ENCODE assay signal across 8 cellular contexts in the genomic region with DNA sequence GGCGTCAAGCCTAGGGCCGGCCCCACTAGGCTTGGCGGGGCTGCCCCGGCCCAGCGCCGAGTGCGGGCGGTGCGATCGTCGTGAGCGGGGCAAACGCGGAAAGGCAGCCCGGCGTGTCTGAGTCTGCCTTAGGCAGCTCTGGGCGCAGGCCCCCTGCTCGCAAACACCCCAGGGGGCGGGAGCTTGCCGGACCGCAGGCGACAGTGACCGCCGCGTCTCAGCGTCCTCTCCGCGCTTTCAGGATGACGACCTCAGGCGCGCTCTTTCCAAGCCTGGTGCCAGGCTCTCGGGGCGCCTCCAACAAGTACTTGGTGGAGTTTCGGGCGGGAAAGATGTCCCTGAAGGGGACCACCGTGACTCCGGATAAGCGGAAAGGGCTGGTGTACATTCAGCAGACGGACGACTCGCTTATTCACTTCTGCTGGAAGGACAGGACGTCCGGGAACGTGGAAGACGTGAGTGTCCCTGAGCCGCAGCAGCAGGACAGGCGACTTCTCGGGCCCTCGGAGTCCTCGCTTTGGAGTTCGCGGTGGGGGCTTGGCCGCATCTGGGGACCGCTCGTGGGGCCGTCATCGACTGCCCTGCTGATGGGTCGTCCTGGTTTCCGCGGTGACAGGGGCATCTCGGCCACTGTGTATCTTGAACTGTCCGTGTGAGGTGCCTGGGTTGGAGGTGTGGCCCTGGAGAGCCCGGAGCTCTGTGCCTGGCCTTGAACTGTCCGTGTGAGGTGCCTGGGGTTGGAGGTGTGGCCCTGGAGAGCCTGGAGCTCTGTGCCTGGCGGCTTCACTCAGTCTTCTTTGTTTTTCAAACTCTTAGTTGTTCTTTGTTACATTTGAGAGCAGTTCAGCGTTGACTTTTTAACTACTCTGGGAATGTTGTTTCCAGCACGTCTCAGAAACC. TPM values are rescaled to one million over a fixed set of nuclear protein-coding genes. Genes with fewer than 3 reads are reported as not detected.
DNase-seq lines count a peak whose midpoint lies in the region; ATAC-seq and TF ChIP-seq lines count a peak whose summit lies in the region.

No MANE protein-coding gene starts in this region.

- POLR2A ChIA-PET in Panc1 (lab: Charles Lee) = interaction anchor here (0.5 to 0.6 kb wide), 2 partner anchors 60 to 93 kb away, joined by 4 to 5 read pairs; no protein-coding TSS in a partner anchor

- ATAC-seq in GM21528 (IDR thresholded peaks at IDR 0.05; ENCODE audit: low FRiP score, unreplicated experiment) (peak; percentile 13), Panc1 (no peak)

- H3K27me3 ChIP-seq in Panc1 (ENCODE audit: control insufficient read depth, insufficient read depth, low read length) (no peaks in the 10 kb centered on the region), mesendoderm (ENCODE audit: insufficient read depth, low read length, poor library complexity) (no peaks in the 10 kb centered on the region), vagina (no peaks in the 10 kb centered on the region)

- H3K23ac ChIP-seq in mesendoderm (ENCODE audit: low read length) = peak overlapping the region; percentile 98

- CTCF ChIA-PET in Panc1 (lab: Charles Lee) = no interaction called here

- no peak overlapping the region for H2BK15ac ChIP-seq in mesendoderm (replicated peaks; ENCODE audit: low read depth)

- peak overlapping the region; percentile 97 for H3K9ac ChIP-seq in mesendoderm (ENCODE audit: low read length)

- in situ Hi-C loops in Panc1 (cut with HindIII; ENCODE audit: low pct_unique_long_range_greater_than_20kb, low sequenced_read_pairs) = no loop called here

- H3K36me3 ChIP-seq in Panc1 (ENCODE audit: control insufficient read depth, insufficient read depth, low read length) (peaks cover 2% of the 10 kb centered on the region; the same call in 1 of the 2 replicates), mesendoderm (ENCODE audit: control insufficient read depth, insufficient read depth, low read length) (peaks cover 20% of the 10 kb centered on the region), vagina (peaks cover 0 to 32% of the 10 kb centered on the region in 2 donors)

- no peak overlapping the region for H4K5ac ChIP-seq in mesendoderm (ENCODE audit: low read length)

- peak overlapping the region; percentile 95 for H3K4ac ChIP-seq in mesendoderm (ENCODE audit: low read depth, low read length)

- no TSS peak for BruUV-seq in Panc1 (replicated peaks; lab: Mats Ljungman, UMichigan)

- H3K27me3 Mint-ChIP-seq in dendritic cell treated with granulocyte-macrophage colony-stimulating factor and Interleukin-4, amounts not matched to agents 40 ng/mL and 50 ng/mL, for 4 days = no peaks in the 10 kb centered on the region

- no peak overlapping the region for H2AK5ac ChIP-seq in mesendoderm (ENCODE audit: low read length)

- peak overlapping the region; percentile 59 for H2BK5ac ChIP-seq in mesendoderm (ENCODE audit: low read length)

- H3K9me3 ChIP-seq in Panc1 (ENCODE audit: control insufficient read depth, insufficient read depth, low read depth, low read length) = no peaks in the 10 kb centered on the region
- no peaks in the 10 kb centered on the region for H3K9me3 ChIP-seq in vagina

- no peaks in the 10 kb centered on the region for H3K9me3 Mint-ChIP-seq in dendritic cell treated with granulocyte-macrophage colony-stimulating factor and Interleukin-4, amounts not matched to agents 40 ng/mL and 50 ng/mL, for 4 days

- peaks cover 33% of the 10 kb centered on the region for H3K79me2 ChIP-seq in mesendoderm (ENCODE audit: control insufficient read depth, insufficient read depth, low read length)

- peak overlapping the region; percentile 99 for H3K56ac ChIP-seq in mesendoderm (ENCODE audit: low read length)

- no peak for TF ChIP-seq CTCF in Panc1 (IDR thresholded peaks at IDR 0.05)
- no peak for TF ChIP-seq CTCF in vagina (IDR thresholded peaks at IDR 0.05)

- peak overlapping the region; percentile 92 for H3K4me3 Mint-ChIP-seq in dendritic cell treated with granulocyte-macrophage colony-stimulating factor and Interleukin-4, amounts not matched to agents 40 ng/mL and 50 ng/mL, for 4 days

- peaks cover 4% of the 10 kb centered on the region for H3K79me1 ChIP-seq in mesendoderm (ENCODE audit: low read length)

- H3K4me3 ChIP-seq in Panc1 (ENCODE audit: low read depth in 2 of 2, low read length in 2 of 2) = peak overlapping the region; percentile 83 to 94
- H3K4me3 ChIP-seq in mesendoderm (ENCODE audit: low read length) = peak overlapping the region; percentile 47
- peak overlapping the region; percentile 85 to 98 for H3K4me3 ChIP-seq in vagina

- intact Hi-C loops in Panc1 (cut with micrococcal nuclease; ENCODE audit: unreplicated experiment) = loop anchor here (5.0 kb wide), 1 partner anchor 79 kb away; no protein-coding TSS in a partner anchor
- intact Hi-C loops in dendritic cell treated with granulocyte-macrophage colony-stimulating factor and Interleukin-4, amounts not matched to agents 40 ng/mL and 50 ng/mL, for 4 days (cut with micrococcal nuclease) = loop anchor here (5.0 kb wide), 3 partner anchors 66 to 489 kb away; partner anchors contain the start of genes MTG2 and OSBPL2
- intact Hi-C loops in vagina (cut with DNase I) = loop anchor here (5.0 to 10.0 kb wide), 2 partner anchors 84 to 491 kb away; partner anchors contain the start of genes MRGBP and RPS21

- H3K18ac ChIP-seq in mesendoderm (ENCODE audit: low read length) = peak overlapping the region; percentile 86

- H3K36me3 Mint-ChIP-seq in dendritic cell treated with granulocyte-macrophage colony-stimulating factor and Interleukin-4, amounts not matched to agents 40 ng/mL and 50 ng/mL, for 4 days (ENCODE audit: low read depth) = peaks cover 70% of the 10 kb centered on the region

- H3K4me2 ChIP-seq in mesendoderm (ENCODE audit: low read length) = peak overlapping the region; percentile 91

- peaks cover 37% of the 10 kb centered on the region for H3K4me1 ChIP-seq in Panc1 (ENCODE audit: control insufficient read depth, insufficient read depth, low read length)
- H3K4me1 ChIP-seq in mesendoderm (ENCODE audit: control insufficient read depth, low read depth, low read length) = peaks cover 2% of the 10 kb centered on the region
- peaks cover 47% of the 10 kb centered on the region for H3K4me1 ChIP-seq in vagina

- no CpG with 5 or more reads among the region's 67 CpGs for WGBS in mesendoderm (ENCODE audit: extremely low coverage, insufficient coverage, low lambda C conversion rate)

- H4K8ac ChIP-seq in mesendoderm (ENCODE audit: low read depth, low read length) = no peak overlapping the region

- no peak overlapping the region for H2BK120ac ChIP-seq in mesendoderm (ENCODE audit: low read depth, low read length)

- no peak for TF ChIP-seq POLR2A in vagina (IDR thresholded peaks at IDR 0.05)

- H3K27ac Mint-ChIP-seq in dendritic cell treated with granulocyte-macrophage colony-stimulating factor and Interleukin-4, amounts not matched to agents 40 ng/mL and 50 ng/mL, for 4 days = peak overlapping the region; percentile 99

- H3K4me1 Mint-ChIP-seq in dendritic cell treated with granulocyte-macrophage colony-stimulating factor and Interleukin-4, amounts not matched to agents 40 ng/mL and 50 ng/mL, for 4 days (ENCODE audit: low read depth) = peaks cover 38% of the 10 kb centered on the region

- DNase-seq in CD1c-positive myeloid dendritic cell (ENCODE audit: extremely low spot score) (peak; percentile 31), Panc1 (ENCODE audit: low read depth, low spot score) (no peak), mesendoderm (peak; percentile 40), vagina (ENCODE audit: extremely low spot score in 2 of 2) (no peak), mesenteric fat pad (ENCODE audit: low spot score) (no peak), globus pallidus (ENCODE audit: low spot score) (no peak)

- H3K27ac ChIP-seq in Panc1 (ENCODE audit: low read length) (peak overlapping the region; percentile 91), mesendoderm (ENCODE audit: low read depth, low read length) (no peak overlapping the region), vagina (peak overlapping the region; percentile 97)

RNA-seq across cellular contexts. Expression of gene ADRM1, which starts 0.8 kb away (rescaled TPM):
- total RNA-seq in Panc1 (2021; ENCODE audit: unreplicated experiment) (194 TPM), vagina (110 TPM), mesenteric fat pad (87.1 TPM)
- polyA plus RNA-seq in Panc1 (2012; ENCODE audit: insufficient read length) = 315 TPM
- polyA plus RNA-seq in mesendoderm (2013, experiment 1 of 2) = 166 TPM
- 164 TPM for polyA plus RNA-seq in mesendoderm (2013, experiment 2 of 2)

Comparison
In these comparisons a context has a peak if more than half of its experiments do, and no peak if none do; other contexts are left out.
1. DNase-seq: peak in CD1c-positive myeloid dendritic cell (single experiment) and mesendoderm (single experiment); none in Panc1 (single experiment), vagina (0 of 2), mesenteric fat pad (single experiment) and globus pallidus (single experiment).
2. Peak in every context shown above with its lines, with median percentiles within 50 percentile points of each other: H3K4me3 ChIP-seq.